In genomic region chr20:38034961-38035360, GRCh38 we compare ENCODE assay signal across 8 cellular contexts.
DNase-seq lines count a peak whose midpoint lies in the region; ATAC-seq and TF ChIP-seq lines count a peak whose summit lies in the region.

No MANE protein-coding gene starts in this region.

- peak overlapping the region; percentile 89 to 93; a peak in 3 of 4 replicates for H3K4me3 ChIP-seq in DND-41 (ENCODE audit: low read depth in 1 of 2, low read length in 2 of 2)
- peak overlapping the region; percentile 90 for H3K4me3 ChIP-seq in epithelial cell of esophagus (ENCODE audit: low read length)
- H3K4me3 ChIP-seq in parathyroid adenoma (ENCODE audit: low read depth, low read length) = no peak overlapping the region

- ATAC-seq in DND-41 (ENCODE audit: insufficient read depth, low read depth) = no peak
- ATAC-seq in HG02571 (IDR thresholded peaks at IDR 0.05; ENCODE audit: unreplicated experiment) = no peak
- no peak for ATAC-seq in HG03139 (IDR thresholded peaks at IDR 0.05; ENCODE audit: unreplicated experiment)
- no peak for ATAC-seq in HG02870 (IDR thresholded peaks at IDR 0.05; ENCODE audit: unreplicated experiment)

- H3K9me3 ChIP-seq in DND-41 (ENCODE audit: insufficient read depth, low read length, severe bottlenecking) = no peaks in the 10 kb centered on the region
- no peaks in the 10 kb centered on the region for H3K9me3 ChIP-seq in parathyroid adenoma (ENCODE audit: control insufficient read depth, low read length)

- H3K79me2 ChIP-seq in DND-41 (ENCODE audit: insufficient read depth, low read length) (peaks cover 99% of the 10 kb centered on the region), parathyroid adenoma (peaks cover 72% of the 10 kb centered on the region)

- H4K20me1 ChIP-seq in DND-41 (ENCODE audit: insufficient read depth, low read length) = peaks cover 23% of the 10 kb centered on the region; the same call in 1 of the 2 replicates

- peak overlapping the region; percentile 98 for H3K27ac ChIP-seq in DND-41 (ENCODE audit: low read length)
- no peak overlapping the region for H3K27ac ChIP-seq in parathyroid adenoma

- DNase-seq in DND-41 (no peak), OCI-M1 (lab: John Stamatoyannopoulos, UW) (peak; percentile 5), epithelial cell of esophagus (ENCODE audit: low read depth) (peak; percentile 27), GDM1 (lab: John Stamatoyannopoulos, UW) (no peak)

- H3K27me3 ChIP-seq in DND-41 (ENCODE audit: insufficient read depth, low read length, poor library complexity) (no peaks in the 10 kb centered on the region), parathyroid adenoma (ENCODE audit: control insufficient read depth, insufficient read depth, low read length) (no peaks in the 10 kb centered on the region)

- TF ChIP-seq CTCF in DND-41 (IDR thresholded peaks at IDR 0.05; ENCODE audit: borderline replicate concordance, extremely low read depth, low read length, poor library complexity, severe bottlenecking) = no peak
- no peak for TF ChIP-seq CTCF in epithelial cell of esophagus (IDR thresholded peaks at IDR 0.05; ENCODE audit: insufficient read depth, low read depth, low read length, missing control alignments)
- no peak for TF ChIP-seq CTCF in parathyroid adenoma (IDR thresholded peaks at IDR 0.05)

- H3K4me1 ChIP-seq in DND-41 (ENCODE audit: insufficient read depth, low read length) (peaks cover 66% of the 10 kb centered on the region), parathyroid adenoma (peaks cover 16% of the 10 kb centered on the region)

- H3K4me2 ChIP-seq in DND-41 (ENCODE audit: insufficient read depth, low read length) (peak overlapping the region; percentile 94), parathyroid adenoma (ENCODE audit: low read length) (peak overlapping the region; percentile 80)

- peak overlapping the region; percentile 88 for H3K9ac ChIP-seq in DND-41 (ENCODE audit: low read depth, low read length)
- peak overlapping the region; percentile 82 for H3K9ac ChIP-seq in parathyroid adenoma

- no peak overlapping the region for H2AFZ ChIP-seq in DND-41 (ENCODE audit: low read depth, low read length)
- no peak overlapping the region for H2AFZ ChIP-seq in parathyroid adenoma

- H3K36me3 ChIP-seq in DND-41 (ENCODE audit: insufficient read depth, low read length) = peaks cover 47% of the 10 kb centered on the region
- H3K36me3 ChIP-seq in parathyroid adenoma (ENCODE audit: control insufficient read depth, insufficient read depth, low read length) = no peaks in the 10 kb centered on the region

Comparison
In these comparisons a context has a peak if more than half of its experiments do, and no peak if none do; other contexts are left out.
1. DNase-seq: peak in OCI-M1 (single experiment) and epithelial cell of esophagus (single experiment); none in DND-41 (single experiment) and GDM1 (single experiment).